ENCODE assay signal across 27 cellular contexts in genomic region chr19:3313199-3313575, GRCh38.
"Had no signal": no experiment of that assay in that cellular context is flagged by ENCODE, and none has a peak within 500 bp of the region (broad histone marks: within the 10 kb centered on the region; RNA-seq: fewer than 3 reads in every experiment).

No MANE protein-coding gene starts in this region.

- FAIRE-seq: keratinocyte, pancreas, small intestine, urothelium cell line had no signal

- H3K36me3 ChIP-seq: heart right ventricle, left lung, pancreas, prostate gland, sigmoid colon, spleen, suprapubic skin, thoracic aorta, tibial artery, upper lobe of right lung had no signal

- H3K4me2 ChIP-seq: hepatocyte had no signal

- H3K4me1 ChIP-seq: heart right ventricle, left lung, pancreas, prostate gland, sigmoid colon, spleen, suprapubic skin, tibial artery, upper lobe of right lung had no signal

- DNase-seq: heart right ventricle; left colon; left lung; midbrain; mucosa of descending colon; naive thymus-derived CD4-positive, alpha-beta T cell; nucleus accumbens; pancreas; retina; right cardiac atrium; sigmoid colon; small intestine; spleen; stimulated activated CD4-positive, alpha-beta T cell treated with anti-CD3 and anti-CD28 coated beads, Interleukin-4, amount 100 ng/mL, for 24 hours; stimulated activated naive CD4-positive, alpha-beta T cell; tibial artery; trophoblast cell; upper lobe of right lung had no signal

- ATAC-seq: left colon; left lung; mucosa of descending colon; naive thymus-derived CD4-positive, alpha-beta T cell; natural killer cell treated with Interleukin-12 subunit alpha and Interleukin-12 subunit beta and Interleukin-15 and Interleukin-18, amount 100 ng/mL, for 72 hours; pancreas; right cardiac atrium; stimulated activated effector memory CD8-positive, alpha-beta T cell treated with anti-CD3 and anti-CD28 coated beads, Interleukin-12 subunit alpha, Interleukin-12 subunit beta, amount 100 ng/mL, for 72 hours; upper lobe of right lung had no signal

- H2AFZ ChIP-seq: hepatocyte had no signal

- H3K27ac ChIP-seq: heart right ventricle, hepatocyte, left lung, pancreas, prostate gland, sigmoid colon, spleen, suprapubic skin, thoracic aorta, tibial artery, upper lobe of right lung had no signal

- H3K9me3 ChIP-seq: heart right ventricle, left lung, mucosa of descending colon, pancreas, prostate gland, sigmoid colon, suprapubic skin, thoracic aorta, tibial artery, upper lobe of right lung had no signal

- H3K79me2 ChIP-seq: hepatocyte had no signal

- H3K4me3 ChIP-seq: heart right ventricle, hepatocyte, left lung, lung, mucosa of descending colon, pancreas, prostate gland, sigmoid colon, spleen, suprapubic skin, thoracic aorta, tibial artery, upper lobe of right lung had no signal
